ENCODE assay signal across 14 cellular contexts in the genomic region with DNA sequence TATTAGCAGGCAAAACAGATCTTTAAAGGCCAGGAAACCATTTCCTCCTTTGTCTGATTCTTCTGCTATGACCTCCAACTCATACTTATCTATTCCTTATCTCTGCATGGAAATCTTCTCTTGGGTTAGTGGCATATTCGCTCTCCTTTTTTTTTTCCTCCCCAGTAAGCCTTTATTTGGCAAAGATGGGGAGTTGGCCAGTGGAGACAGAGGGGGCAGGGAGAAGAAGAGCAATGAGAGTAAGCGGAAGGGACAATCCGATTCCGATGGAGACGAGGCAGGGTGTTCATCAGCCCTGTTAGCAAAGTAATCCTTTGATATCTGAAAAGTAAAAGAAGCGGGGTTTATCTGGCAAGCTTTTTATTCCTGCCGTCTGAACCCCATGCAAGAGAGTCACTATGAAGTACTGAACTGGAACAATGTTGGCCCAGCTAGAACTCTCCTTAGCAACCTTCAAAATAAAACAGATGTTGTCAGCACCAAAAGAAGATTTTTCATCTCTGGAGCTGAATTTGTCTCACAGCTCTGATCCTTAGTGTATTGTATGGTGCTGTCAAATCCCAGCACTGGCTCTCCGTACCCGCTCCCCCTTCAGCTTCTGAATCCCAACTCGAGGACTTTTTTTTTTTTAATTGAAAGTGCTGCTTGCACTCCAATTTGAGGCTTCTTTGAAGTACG. TPM values are rescaled to one million over a fixed set of nuclear protein-coding genes. Genes with fewer than 3 reads are reported as not detected.
A peak's percentile ranks its signal among the peaks of the same experiment; 100 is the strongest.
DNase-seq lines count a peak whose midpoint lies in the region; ATAC-seq and TF ChIP-seq lines count a peak whose summit lies in the region.
"Had no signal": no experiment of that assay in that cellular context is flagged by ENCODE, and none has a peak within 500 bp of the region (broad histone marks: within the 10 kb centered on the region; RNA-seq: fewer than 3 reads in every experiment).

No MANE protein-coding gene starts in this region.

- H3K4me1 ChIP-seq in adipocyte (ENCODE audit: control insufficient read depth, insufficient read depth, low read length) (peaks cover 24% of the 10 kb centered on the region), muscle layer of colon (ENCODE audit: insufficient read depth, low read length) (peaks cover 78% of the 10 kb centered on the region), tibial artery (peaks cover 0 to 5% (median 0%) of the 10 kb centered on the region in 4 donors)
- H3K4me1 ChIP-seq: parathyroid adenoma, Peyer's patch had no signal

- H3K27me3 ChIP-seq in adipocyte (replicated peaks; ENCODE audit: control insufficient read depth, insufficient read depth, low read length) (no peaks in the 10 kb centered on the region), muscle layer of colon (ENCODE audit: control insufficient read depth in 1 of 2, insufficient read depth in 2 of 2, low read length in 2 of 2) (no peaks in the 10 kb centered on the region), tibial artery (no peaks in the 10 kb centered on the region)
- H3K27me3 ChIP-seq: Peyer's patch had no signal

- no peaks in the 10 kb centered on the region for H3K9me3 ChIP-seq in adipocyte (ENCODE audit: control insufficient read depth, low read length)
- H3K9me3 ChIP-seq in muscle layer of colon (ENCODE audit: low read length), result no peaks in the 10 kb centered on the region
- H3K9me3 ChIP-seq in tibial artery, result no peaks in the 10 kb centered on the region
- H3K9me3 ChIP-seq: Peyer's patch had no signal

- DNase-seq in adipocyte (ENCODE audit: low read depth), result no peak
- DNase-seq in fibroblast of the aortic adventitia (ENCODE audit: low read depth), result peak; percentile 70
- DNase-seq in tibial artery, result no peak
- DNase-seq in EL, result no peak
- DNase-seq in amniotic stem cell (lab: John Stamatoyannopoulos, UW), result no peak
- DNase-seq in stimulated activated naive CD4-positive, alpha-beta T cell (lab: John Stamatoyannopoulos, UW), result no peak
- DNase-seq: cerebellar nuclear complex; Peyer's patch; stimulated activated CD4-positive, alpha-beta T cell treated with anti-CD3 and anti-CD28 coated beads, Interleukin-4, amount 100 ng/mL, for 1 hour; stimulated activated naive CD4-positive, alpha-beta T cell treated with Interleukin-2 at 50 U/mL for 16 hours; T-helper 1 cell had no signal

- peak overlapping the region; percentile 32 for H3K9ac ChIP-seq in adipocyte (ENCODE audit: low read length)
- peak overlapping the region; percentile 28 for H3K9ac ChIP-seq in muscle layer of colon (ENCODE audit: low read length)
- H3K9ac ChIP-seq: parathyroid adenoma had no signal

- no peak for ATAC-seq in HG02981 (IDR thresholded peaks at IDR 0.05; ENCODE audit: unreplicated experiment)

- peaks cover 5% of the 10 kb centered on the region for H3K36me3 ChIP-seq in adipocyte (ENCODE audit: control insufficient read depth, insufficient read depth, low read length, severe bottlenecking)
- H3K36me3 ChIP-seq in muscle layer of colon (ENCODE audit: insufficient read depth, low read length), result peaks cover 11% of the 10 kb centered on the region
- peaks cover 0 to 7% (median 0%) of the 10 kb centered on the region in 3 donors for H3K36me3 ChIP-seq in tibial artery

- TF ChIP-seq CTCF in fibroblast of the aortic adventitia (IDR thresholded peaks at IDR 0.05; ENCODE audit: insufficient read depth, low read length) (no peak), tibial artery (IDR thresholded peaks at IDR 0.05) (no peak)

- H3K27ac ChIP-seq in muscle layer of colon (ENCODE audit: low read depth, low read length) (peak overlapping the region; percentile 93), tibial artery (peak overlapping the region in 1 of 2 donors; percentile 50)
- H3K27ac ChIP-seq: parathyroid adenoma had no signal

- H3K4me3 ChIP-seq in adipocyte (ENCODE audit: low read length), result peak overlapping the region; percentile 57
- H3K4me3 ChIP-seq in fibroblast of the aortic adventitia (ENCODE audit: low read depth, low read length), result no peak overlapping the region
- peak overlapping the region in 1 of 2 donors; percentile 25 for H3K4me3 ChIP-seq in muscle layer of colon (ENCODE audit: low read depth in 1 of 2, low read length in 2 of 2)
- peak overlapping the region; percentile 4 to 15 for H3K4me3 ChIP-seq in tibial artery
- H3K4me3 ChIP-seq: Peyer's patch had no signal

- intact Hi-C loops in tibial artery (cut with DNase I; ENCODE audit: low total_unique reads), result no loop called here

RNA-seq across cellular contexts. Expression of a gene that starts 40.9 kb away (rescaled TPM):
- 39.8 and 67.5 TPM in 2 replicates for total RNA-seq in fibroblast of the aortic adventitia (ENCODE audit: low replicate concordance)

RNA-seq across cellular contexts. Expression of a gene that starts 50.9 kb away (rescaled TPM):
- 0.09 and 0.41 TPM in 2 replicates for total RNA-seq in fibroblast of the aortic adventitia (ENCODE audit: low replicate concordance)
